Comparison of ENCODE assay signal across 5 cellular contexts in the genomic region with DNA sequence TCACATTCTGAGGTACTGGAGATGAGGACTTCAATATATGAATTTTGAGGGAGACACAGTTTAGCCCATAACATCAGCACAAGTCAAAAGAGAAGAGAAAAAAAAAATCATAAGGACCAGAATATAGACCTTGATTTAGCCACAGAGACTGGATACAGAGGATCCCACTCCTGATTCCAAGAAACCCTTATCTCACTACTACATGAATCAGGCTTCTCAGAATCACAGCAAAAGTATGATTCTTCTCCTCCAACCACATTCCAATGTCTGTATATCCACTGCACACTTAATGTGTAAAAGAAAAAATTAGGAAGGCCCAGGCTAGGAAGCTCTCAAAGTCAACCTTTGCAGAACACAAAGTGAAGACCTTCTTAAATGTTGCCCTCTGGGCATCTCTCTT.
"Had no signal": no experiment of that assay in that cellular context is flagged by ENCODE, and none has a peak within 500 bp of the region (broad histone marks: within the 10 kb centered on the region; RNA-seq: fewer than 3 reads in every experiment).

No MANE protein-coding gene starts in this region.

- DNase-seq: H9, HCEC 1CT had no signal

- ATAC-seq: GM23338, HepG2 had no signal

- H3K27ac ChIP-seq: HL-60 had no signal

- H3K4me3 ChIP-seq: GM23338 had no signal
